Comparison of ENCODE assay signal across 8 cellular contexts in the genomic region with DNA sequence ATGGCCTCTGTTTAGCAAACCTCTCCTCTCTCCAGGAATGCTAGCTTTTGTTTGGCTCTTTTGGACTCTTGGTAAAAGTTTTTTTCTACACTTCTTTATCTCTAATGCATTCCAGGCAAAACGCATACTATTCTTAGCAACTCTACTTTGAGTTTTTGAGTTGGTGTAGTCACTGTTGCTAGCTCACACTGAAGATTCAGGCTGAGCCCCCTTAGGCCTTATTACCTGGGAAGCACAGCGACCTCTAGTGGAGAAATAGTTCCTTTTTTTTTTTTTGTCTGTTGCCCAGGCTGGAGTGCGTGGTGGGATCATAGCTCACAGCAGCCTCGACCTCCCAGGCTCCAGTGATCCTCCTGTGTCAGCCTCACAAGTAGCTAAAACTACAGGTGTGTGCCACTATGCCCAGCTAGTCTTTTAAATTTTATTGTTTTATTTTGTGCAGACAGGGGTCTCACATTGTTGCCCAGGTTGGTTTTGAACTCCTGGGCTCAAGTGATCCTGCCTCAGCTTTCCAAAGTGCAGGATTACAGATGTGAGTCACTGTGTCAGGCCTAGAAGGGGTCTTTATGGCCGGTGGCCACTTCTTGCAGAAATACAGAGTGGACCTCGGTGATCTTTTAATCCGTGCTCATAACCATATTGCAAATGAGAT.
DNase-seq lines count a peak whose midpoint lies in the region; ATAC-seq, FAIRE-seq and TF ChIP-seq lines count a peak whose summit lies in the region.

No MANE protein-coding gene starts in this region.

- H3K9me3 ChIP-seq in ascending aorta, result no peaks in the 10 kb centered on the region
- no peaks in the 10 kb centered on the region for H3K9me3 ChIP-seq in tibial nerve

- no peak for DNase-seq in D721Med (ENCODE audit: insufficient read length, low spot score)
- DNase-seq in NCI-H2029 (lab: John Stamatoyannopoulos, UW), result peak; percentile 24
- no peak for DNase-seq in ascending aorta (ENCODE audit: low spot score in 2 of 2)
- DNase-seq in iris pigment epithelial cell (ENCODE audit: low read depth), result peak; percentile 49
- no peak for DNase-seq in tibial nerve (ENCODE audit: low spot score in 2 of 2)
- DNase-seq in HuH-7.5 (ENCODE audit: low spot score), result no peak
- DNase-seq in activated naive CD4-positive, alpha-beta T cell treated with anti-CD3 and anti-CD28 coated beads, Interleukin-2, amount 50 U/mL, for 16 hours, result no peak

- H3K4me3 ChIP-seq in ascending aorta (no peak overlapping the region), tibial nerve (no peak overlapping the region)

- peaks cover 0 to 2% of the 10 kb centered on the region in 2 donors for H3K4me1 ChIP-seq in ascending aorta
- H3K4me1 ChIP-seq in tibial nerve, result peaks cover 0 to 16% (median 0%) of the 10 kb centered on the region in 4 donors

- ATAC-seq in GM21619 (IDR thresholded peaks at IDR 0.05; ENCODE audit: unreplicated experiment), result peak; percentile 54

- H3K36me3 ChIP-seq in ascending aorta, result no peaks in the 10 kb centered on the region
- no peaks in the 10 kb centered on the region for H3K36me3 ChIP-seq in tibial nerve

- no peak for TF ChIP-seq POLR2A in tibial nerve (IDR thresholded peaks at IDR 0.05)

- intact Hi-C loops in ascending aorta (cut with DNase I), result loop anchor here (5.0 kb wide), 1 partner anchor 100 kb away; no protein-coding TSS in a partner anchor

- TF ChIP-seq CTCF in D721Med (IDR thresholded peaks at IDR 0.05; ENCODE audit: insufficient read depth, missing control alignments) (peak; percentile 55), ascending aorta (IDR thresholded peaks at IDR 0.05) (peak; percentile 26 to 68 (median 43)), tibial nerve (IDR thresholded peaks at IDR 0.05) (peak; percentile 20 to 70 (median 50))

- no peak for TF ChIP-seq EP300 in tibial nerve (IDR thresholded peaks at IDR 0.05)

- WGBS in tibial nerve, 2 donors, result 46 to 52% methylated on average over 7 of the region's 7 CpGs

- H3K27ac ChIP-seq in ascending aorta (no peak overlapping the region), tibial nerve (no peak overlapping the region)

- H3K27me3 ChIP-seq in ascending aorta (no peaks in the 10 kb centered on the region), tibial nerve (no peaks in the 10 kb centered on the region)

- FAIRE-seq in D721Med (lab: Jason Lieb, UNC), result no peak

Comparison
In these comparisons a context has a peak if more than half of its experiments do, and no peak if none do; other contexts are left out.
1. DNase-seq: peak in NCI-H2029 (single experiment) and iris pigment epithelial cell (single experiment); none in D721Med (single experiment), ascending aorta (0 of 2), tibial nerve (0 of 2), HuH-7.5 (single experiment) and activated naive CD4-positive, alpha-beta T cell treated with anti-CD3 and anti-CD28 coated beads, Interleukin-2, amount 50 U/mL, for 16 hours (single experiment).
2. Peak in every context shown above with its lines, with median percentiles within 50 percentile points of each other: CTCF ChIP-seq.